In the genomic region with DNA sequence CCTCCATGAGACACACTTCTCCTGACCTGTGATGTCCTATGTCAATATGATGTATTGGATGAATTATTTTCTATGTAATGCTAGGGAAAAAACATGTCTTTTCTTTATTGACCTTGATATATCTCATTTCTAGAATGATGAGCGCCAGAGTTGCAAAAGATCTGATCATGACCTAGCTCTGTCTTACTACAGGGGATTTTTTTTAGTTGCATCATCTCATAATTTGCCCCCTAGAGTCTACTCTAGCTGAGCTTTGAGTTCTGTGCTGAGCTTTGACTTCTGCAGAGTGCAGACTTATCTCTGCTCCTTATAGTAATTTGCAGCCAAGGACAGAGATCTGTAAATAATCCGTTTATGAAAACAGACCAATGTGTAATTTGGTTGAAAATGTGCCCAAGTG, we compare ENCODE assay signal across 36 cellular contexts.
"Had no signal": no experiment of that assay in that cellular context is flagged by ENCODE, and none has a peak within 500 bp of the region (broad histone marks: within the 10 kb centered on the region; RNA-seq: fewer than 3 reads in every experiment).

No MANE protein-coding gene starts in this region.

- H3K9me3 ChIP-seq: MG63 had no signal

- H3K27me3 ChIP-seq: MG63 had no signal

- DNase-seq: Karpas-422, Kasumi-1, MG63, MM.1S, MV-4-11, NCI-H1048, NCI-H1092, NCI-H1092 treated with DMSO at 0.1 percent for 48 hours, NCI-H1105, NCI-H1105 treated with DMSO at 0.1 percent for 48 hours, NCI-H1417, NCI-H1417 treated with DMSO at 0.1 percent for 48 hours, NCI-H1436, NCI-H1436 treated with DMSO at 0.1 percent for 48 hours, NCI-H146, NCI-H1694, NCI-H1694 treated with DMSO at 0.1 percent for 48 hours, NCI-H187, NCI-H187 treated with DMSO at 0.1 percent for 48 hours, NCI-H1930, NCI-H2029, NCI-H2029 treated with DMSO at 0.1 percent for 48 hours, NCI-H2081, NCI-H2081 treated with DMSO at 0.1 percent for 48 hours, NCI-H2107, NCI-H2171, NCI-H2171 treated with DMSO at 0.1 percent for 48 hours, NCI-H2227 treated with DMSO at 0.1 percent for 48 hours, NCI-H226, NCI-H345, NCI-H446, NCI-H446 treated with DMSO at 0.1 percent for 48 hours, NCI-H510A, NCI-H510A treated with DMSO at 0.1 percent for 48 hours, NCI-H524, NCI-H524 treated with DMSO at 0.1 percent for 48 hours had no signal

- H3K36me3 ChIP-seq: MG63 had no signal

- H3K4me3 ChIP-seq: MG63 had no signal
